1 cellular context compared by ENCODE assay signal in the genomic region with DNA sequence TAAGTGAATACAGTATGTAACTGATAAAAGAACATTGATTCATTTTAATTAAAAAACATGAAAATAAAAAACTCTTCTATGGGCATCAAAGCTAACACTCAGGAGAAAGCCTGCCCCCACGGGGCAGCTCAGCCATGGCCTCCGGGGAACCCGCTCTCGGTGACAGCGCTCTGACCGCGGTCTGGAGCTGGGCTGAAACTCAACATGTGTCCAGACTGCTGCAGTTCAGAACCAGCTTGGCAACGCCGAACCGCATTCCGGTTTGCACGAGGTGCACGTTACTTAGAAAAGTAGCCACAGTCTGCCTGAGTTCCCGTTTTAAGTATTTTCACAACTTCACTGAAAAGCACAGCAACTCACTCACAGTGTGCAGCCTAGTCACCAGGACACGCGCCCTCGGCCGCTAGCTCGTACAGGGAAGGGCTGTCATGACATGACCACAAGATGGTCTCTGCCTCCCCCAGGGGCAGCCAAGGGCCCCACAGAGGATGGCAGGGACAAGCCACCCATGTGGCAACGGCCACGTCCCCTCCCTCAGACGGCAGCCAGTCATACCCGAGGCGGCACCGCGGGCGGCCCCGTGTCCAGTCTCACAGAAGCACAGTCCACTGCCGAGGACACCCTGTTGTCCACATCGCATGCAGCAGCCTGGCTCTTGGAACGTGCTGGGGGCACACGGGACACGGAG.
TF ChIP-seq lines count a peak whose summit lies in the region.

No MANE protein-coding gene starts in this region.

TF ChIP-seq in HepG2, 621 proteins besides CTCF, POLR2A, EP300 and RAD21 (continued from another document):
- TF ChIP-seq PATZ1 (CRISPR knock-in tag; IDR thresholded peaks at IDR 0.05) (no peak), MEF2D (CRISPR knock-in tag; IDR thresholded peaks at IDR 0.05) (no peak), HNF1B (CRISPR knock-in tag; IDR thresholded peaks at IDR 0.05) (no peak), CBX5 (CRISPR knock-in tag; IDR thresholded peaks at IDR 0.05; ENCODE audit: borderline replicate concordance) (no peak), FOXJ3 (CRISPR knock-in tag; IDR thresholded peaks at IDR 0.05; ENCODE audit: borderline replicate concordance) (no peak), CENPT (CRISPR knock-in tag; IDR thresholded peaks at IDR 0.05; ENCODE audit: low read depth) (no peak), ZBTB38 (CRISPR knock-in tag; IDR thresholded peaks at IDR 0.05) (peak; percentile 52; the same call in 1 of the 2 replicates), RORA (CRISPR knock-in tag; IDR thresholded peaks at IDR 0.05) (no peak), ISX (CRISPR knock-in tag; conservative IDR thresholded peaks at IDR 0.05) (no peak), ZNF496 (CRISPR knock-in tag; IDR thresholded peaks at IDR 0.05; ENCODE audit: insufficient replicate concordance) (no peak), ZNF552 (CRISPR knock-in tag; IDR thresholded peaks at IDR 0.05; ENCODE audit: borderline replicate concordance) (no peak), HMG20A (CRISPR knock-in tag; IDR thresholded peaks at IDR 0.05; ENCODE audit: borderline replicate concordance) (no peak), ZBTB33 (CRISPR knock-in tag; IDR thresholded peaks at IDR 0.05) (peak; percentile 48; the same call in 1 of the 2 replicates), ZNF674 (CRISPR knock-in tag; IDR thresholded peaks at IDR 0.05; ENCODE audit: low read depth) (no peak), LCORL (IDR thresholded peaks at IDR 0.05) (no peak), LCORL (CRISPR knock-in tag; IDR thresholded peaks at IDR 0.05) (no peak), ZKSCAN1 (IDR thresholded peaks at IDR 0.05; ENCODE audit: low read length) (no peak), SP5 (CRISPR knock-in tag; IDR thresholded peaks at IDR 0.05; ENCODE audit: borderline replicate concordance, low read depth) (no peak)
- TF ChIP-seq, protein P1, sequence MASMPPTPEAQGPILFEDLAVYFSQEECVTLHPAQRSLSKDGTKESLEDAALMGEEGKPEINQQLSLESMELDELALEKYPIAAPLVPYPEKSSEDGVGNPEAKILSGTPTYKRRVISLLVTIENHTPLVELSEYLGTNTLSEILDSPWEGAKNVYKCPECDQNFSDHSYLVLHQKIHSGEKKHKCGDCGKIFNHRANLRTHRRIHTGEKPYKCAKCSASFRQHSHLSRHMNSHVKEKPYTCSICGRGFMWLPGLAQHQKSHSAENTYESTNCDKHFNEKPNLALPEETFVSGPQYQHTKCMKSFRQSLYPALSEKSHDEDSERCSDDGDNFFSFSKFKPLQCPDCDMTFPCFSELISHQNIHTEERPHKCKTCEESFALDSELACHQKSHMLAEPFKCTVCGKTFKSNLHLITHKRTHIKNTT (CRISPR knock-in tag; IDR thresholded peaks at IDR 0.05), result no peak
- TF ChIP-seq, protein P2, sequence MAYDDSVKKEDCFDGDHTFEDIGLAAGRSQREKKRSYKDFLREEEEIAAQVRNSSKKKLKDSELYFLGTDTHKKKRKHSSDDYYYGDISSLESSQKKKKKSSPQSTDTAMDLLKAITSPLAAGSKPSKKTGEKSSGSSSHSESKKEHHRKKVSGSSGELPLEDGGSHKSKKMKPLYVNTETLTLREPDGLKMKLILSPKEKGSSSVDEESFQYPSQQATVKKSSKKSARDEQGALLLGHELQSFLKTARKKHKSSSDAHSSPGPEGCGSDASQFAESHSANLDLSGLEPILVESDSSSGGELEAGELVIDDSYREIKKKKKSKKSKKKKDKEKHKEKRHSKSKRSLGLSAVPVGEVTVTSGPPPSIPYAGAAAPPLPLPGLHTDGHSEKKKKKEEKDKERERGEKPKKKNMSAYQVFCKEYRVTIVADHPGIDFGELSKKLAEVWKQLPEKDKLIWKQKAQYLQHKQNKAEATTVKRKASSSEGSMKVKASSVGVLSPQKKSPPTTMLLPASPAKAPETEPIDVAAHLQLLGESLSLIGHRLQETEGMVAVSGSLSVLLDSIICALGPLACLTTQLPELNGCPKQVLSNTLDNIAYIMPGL (CRISPR knock-in tag; IDR thresholded peaks at IDR 0.05; ENCODE audit: borderline replicate concordance in 1 of 2, low read depth in 1 of 2), result no peak
TF ChIP-seq in HepG2: peak in this region for 5.
